8 cellular contexts compared by ENCODE assay signal in the genomic region with DNA sequence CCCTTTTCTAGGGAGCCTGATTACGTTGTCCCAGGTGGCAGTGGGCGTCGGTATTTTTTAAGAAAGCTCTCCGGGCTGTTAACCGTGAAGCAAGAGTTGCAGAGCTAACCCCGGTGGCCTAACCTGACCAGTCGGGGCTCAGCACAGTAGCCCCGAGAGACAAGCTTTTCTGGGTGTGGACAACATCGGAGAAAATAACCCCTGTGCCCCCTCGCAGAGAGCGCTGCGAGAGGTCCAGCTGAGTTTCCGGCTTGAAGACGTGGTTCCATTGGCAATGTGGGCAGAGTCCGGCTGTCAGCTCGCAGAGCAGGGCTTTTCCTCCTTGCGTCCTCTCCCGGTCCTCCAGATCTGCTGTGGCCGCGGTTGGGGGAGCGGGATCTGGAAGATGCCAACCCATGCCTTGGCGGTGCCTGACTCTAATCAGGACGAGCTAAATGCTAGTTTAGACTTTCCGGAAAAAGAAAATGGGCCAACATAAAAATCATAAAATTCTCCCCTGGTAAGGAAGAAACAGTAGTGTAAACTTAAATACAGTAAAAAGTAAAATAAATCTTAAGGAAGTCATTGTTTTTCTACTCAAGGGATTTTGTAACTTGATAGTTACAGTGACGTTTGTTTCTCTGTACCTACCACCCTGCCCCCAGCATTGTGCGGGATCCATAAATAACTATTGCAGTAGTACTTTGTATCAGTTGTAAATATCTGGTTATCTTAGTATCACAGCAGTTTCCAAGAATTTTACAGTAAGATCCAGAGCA. TPM values are rescaled to one million over a fixed set of nuclear protein-coding genes. Genes with fewer than 3 reads are reported as not detected.
DNase-seq lines count a peak whose midpoint lies in the region; ATAC-seq, FAIRE-seq and TF ChIP-seq lines count a peak whose summit lies in the region.

No MANE protein-coding gene starts in this region.

- H3K9me3 ChIP-seq in keratinocyte (ENCODE audit: control insufficient read depth, low read depth, low read length), result no peaks in the 10 kb centered on the region
- H3K9me3 ChIP-seq in skeletal muscle tissue (ENCODE audit: control insufficient read depth in 3 of 3, low read length in 3 of 3), result no peaks in the 10 kb centered on the region

- peak; percentile 51 for DNase-seq in COLO668 (lab: John Stamatoyannopoulos, UW; ENCODE audit: unreplicated experiment)
- DNase-seq in GM19239 (ENCODE audit: insufficient read length, low spot score), result no peak
- DNase-seq in OCI-M2 (lab: John Stamatoyannopoulos, UW; ENCODE audit: unreplicated experiment), result peak; percentile 39
- DNase-seq in cardiac fibroblast (ENCODE audit: low read depth in 2 of 2), result peak; percentile 58 to 65
- no peak for DNase-seq in keratinocyte (ENCODE audit: low read depth, low spot score)
- no peak for DNase-seq in activated CD4-positive, alpha-beta T cell treated with anti-CD3 and anti-CD28 coated beads, Interleukin-2, amount 50 U/mL, for 1 hour

- no peaks in the 10 kb centered on the region for H3K9me1 ChIP-seq in keratinocyte (ENCODE audit: control insufficient read depth, extremely low read depth, insufficient read depth, low read length)

- H3K4me2 ChIP-seq in keratinocyte (ENCODE audit: control insufficient read depth, extremely low read depth, insufficient read depth, low read depth, low read length), result peak overlapping the region; percentile 89

- H3K79me2 ChIP-seq in keratinocyte (ENCODE audit: control insufficient read depth, insufficient read depth, low read length), result peaks cover 35% of the 10 kb centered on the region

- peak overlapping the region; percentile 69 to 92 for H3K4me3 ChIP-seq in cardiac fibroblast (replicated peaks in 1 of 2; ENCODE audit: low read depth in 2 of 2, low read length in 2 of 2)
- peak overlapping the region; percentile 48 to 87 (median 67) for H3K4me3 ChIP-seq in keratinocyte (ENCODE audit: control insufficient read depth in 2 of 3, extremely low read depth in 1 of 3, insufficient read depth in 2 of 3, low read depth in 1 of 3, low read length in 3 of 3)
- peak overlapping the region; percentile 78 to 91 (median 90) for H3K4me3 ChIP-seq in skeletal muscle tissue (ENCODE audit: low read length in 3 of 3)

- FAIRE-seq in GM19239 (lab: Jason Lieb, UNC) (peak; percentile 47), keratinocyte (lab: Jason Lieb, UNC) (no peak)

- no peaks in the 10 kb centered on the region for H4K20me1 ChIP-seq in keratinocyte (ENCODE audit: control insufficient read depth, extremely low read depth, insufficient read depth, low read length)

- dilution Hi-C loops in keratinocyte (cut with MboI; ENCODE audit: extremely low pct_ligation_motif_present, low sequenced_read_pairs), result no loop called here

- H2AFZ ChIP-seq in keratinocyte (ENCODE audit: control insufficient read depth, low read length), result peak overlapping the region; percentile 94

- H3K27me3 ChIP-seq in keratinocyte (ENCODE audit: control insufficient read depth, extremely low read depth, insufficient read depth, low read length) (no peaks in the 10 kb centered on the region), skeletal muscle tissue (ENCODE audit: control insufficient read depth in 3 of 3, insufficient read depth in 3 of 3, low read length in 3 of 3) (no peaks in the 10 kb centered on the region)

- H3K4me1 ChIP-seq in keratinocyte (ENCODE audit: control insufficient read depth, extremely low read depth, insufficient read depth, low read length) (peaks cover 11% of the 10 kb centered on the region), skeletal muscle tissue (ENCODE audit: control insufficient read depth in 3 of 3, insufficient read depth in 3 of 3, low read length in 3 of 3) (peaks cover 7 to 17% (median 8%) of the 10 kb centered on the region in 3 donors)

- ATAC-seq in HG03175 (IDR thresholded peaks at IDR 0.05; ENCODE audit: unreplicated experiment), result peak; percentile 48

- TF ChIP-seq CTCF in cardiac fibroblast (IDR thresholded peaks at IDR 0.05; ENCODE audit: low read depth, low read length), result no peak
- no peak for TF ChIP-seq CTCF in keratinocyte (optimal IDR thresholded peaks at IDR 0.05 in 1 of 3, IDR thresholded peaks at IDR 0.05 in 1 of 3, conservative IDR thresholded peaks at IDR 0.05 in 1 of 3; ENCODE audit: extremely low read depth in 1 of 3, insufficient read depth in 2 of 3, low read length in 3 of 3)

- H3K27ac ChIP-seq in keratinocyte (ENCODE audit: control insufficient read depth, insufficient read depth, low read length) (peak overlapping the region; percentile 72), skeletal muscle tissue (ENCODE audit: low read depth, low read length) (peak overlapping the region; percentile 91)

- H3K36me3 ChIP-seq in keratinocyte (ENCODE audit: control insufficient read depth in 2 of 2, extremely low read depth in 1 of 2, insufficient read depth in 2 of 2, low read length in 2 of 2) (no peaks in the 10 kb centered on the region), skeletal muscle tissue (ENCODE audit: control insufficient read depth in 3 of 3, insufficient read depth in 3 of 3, low read length in 3 of 3) (no peaks in the 10 kb centered on the region)

- H3K9ac ChIP-seq in keratinocyte (ENCODE audit: control insufficient read depth, extremely low read depth, insufficient read depth, low read length), result peak overlapping the region; percentile 77
- peak overlapping the region; percentile 88 to 96 (median 91) for H3K9ac ChIP-seq in skeletal muscle tissue (ENCODE audit: low read depth in 1 of 3, low read length in 3 of 3)

RNA-seq across cellular contexts. Expression of a gene that starts 0.6 kb away (rescaled TPM):
- polyA plus RNA-seq in keratinocyte, result 14.8 to 80.8 TPM (median 63.7 TPM) in 3 replicates
- 12.6 TPM for polyA plus RNA-seq in keratinocyte (2011; ENCODE audit: low read depth)
- 28.4 and 33.2 TPM in 2 replicates for polyA plus RNA-seq in keratinocyte (2011; cell fraction: cytosol; rRNA removed)
- 12.8 and 49.0 TPM in 2 replicates for polyA plus RNA-seq in keratinocyte (2011; cell fraction: nucleus; rRNA removed)
- polyA plus RNA-seq in keratinocyte (2012; ENCODE audit: low replicate concordance), result 9.9 and 33.9 TPM in 2 replicates
- 61.3 to 124 TPM (median 85.5 TPM) in 3 replicates for polyA minus RNA-seq in keratinocyte
- 37.6 TPM for polyA minus RNA-seq in keratinocyte (2011; cell fraction: cytosol; rRNA and poly(A)+ RNA removed)
- 10.9 and 45.8 TPM in 2 replicates for polyA minus RNA-seq in keratinocyte (2011; cell fraction: nucleus; rRNA and poly(A)+ RNA removed)
- 5.2 TPM for total RNA-seq in skeletal muscle tissue

RNA-seq across cellular contexts. Expression of a gene that starts 27.2 kb away (rescaled TPM):
- polyA plus RNA-seq in keratinocyte, result 44.6 to 52.7 TPM (median 52.0 TPM) in 3 replicates
- polyA plus RNA-seq in keratinocyte (2011; ENCODE audit: low read depth), result 14.8 TPM
- polyA plus RNA-seq in keratinocyte (2011; cell fraction: cytosol; rRNA removed), result 27.4 and 65.5 TPM in 2 replicates
- 31.3 and 33.1 TPM in 2 replicates for polyA plus RNA-seq in keratinocyte (2011; cell fraction: nucleus; rRNA removed)
- 12.7 and 23.9 TPM in 2 replicates for polyA plus RNA-seq in keratinocyte (2012; ENCODE audit: low replicate concordance)
- 6.5 to 59.2 TPM (median 43.1 TPM) in 3 replicates for polyA minus RNA-seq in keratinocyte
- 32.0 TPM for polyA minus RNA-seq in keratinocyte (2011; cell fraction: cytosol; rRNA and poly(A)+ RNA removed)
- 5.9 and 10.9 TPM in 2 replicates for polyA minus RNA-seq in keratinocyte (2011; cell fraction: nucleus; rRNA and poly(A)+ RNA removed)
- 14.6 TPM for total RNA-seq in skeletal muscle tissue

Comparison
In these comparisons a context has a peak if more than half of its experiments do, and no peak if none do; other contexts are left out.
1. DNase-seq: peak in COLO668 (single experiment), OCI-M2 (single experiment) and cardiac fibroblast (2 of 2); none in GM19239 (single experiment), keratinocyte (single experiment) and activated CD4-positive, alpha-beta T cell treated with anti-CD3 and anti-CD28 coated beads, Interleukin-2, amount 50 U/mL, for 1 hour (single experiment).
2. Peak in every context shown above with its lines, with median percentiles within 50 percentile points of each other: H3K4me3 ChIP-seq.